ENCODE assay signal across 11 cellular contexts in genomic region chr1:156894001-156894400, GRCh38. TPM values are rescaled to one million over a fixed set of nuclear protein-coding genes. Genes with fewer than 3 reads are reported as not detected.
A peak's percentile ranks its signal among the peaks of the same experiment; 100 is the strongest.
DNase-seq lines count a peak whose midpoint lies in the region; ATAC-seq, FAIRE-seq and TF ChIP-seq lines count a peak whose summit lies in the region.
"Had no signal": no experiment of that assay in that cellular context is flagged by ENCODE, and none has a peak within 500 bp of the region (broad histone marks: within the 10 kb centered on the region; RNA-seq: fewer than 3 reads in every experiment).

No MANE protein-coding gene starts in this region.

- H3K36me3 ChIP-seq in Peyer's patch, result no peaks in the 10 kb centered on the region
- no peaks in the 10 kb centered on the region for H3K36me3 ChIP-seq in colonic mucosa
- H3K36me3 ChIP-seq in lung (ENCODE audit: control insufficient read depth in 2 of 2, insufficient read depth in 2 of 2, low read length in 2 of 2), result no peaks in the 10 kb centered on the region
- H3K36me3 ChIP-seq in testis (ENCODE audit: low read depth, missing control alignments), result no peaks in the 10 kb centered on the region

- TF ChIP-seq POLR2A in Peyer's patch (IDR thresholded peaks at IDR 0.05), result no peak
- TF ChIP-seq POLR2A in testis (IDR thresholded peaks at IDR 0.05), result no peak

- no peak for TF ChIP-seq CTCF in Peyer's patch (IDR thresholded peaks at IDR 0.05)
- no peak for TF ChIP-seq CTCF in colonic mucosa (IDR thresholded peaks at IDR 0.05)
- no peak for TF ChIP-seq CTCF in lung (IDR thresholded peaks at IDR 0.05; ENCODE audit: control extremely low read depth, extremely low read depth)
- TF ChIP-seq CTCF in testis (IDR thresholded peaks at IDR 0.05), result no peak

- H3K4me3 ChIP-seq in Peyer's patch (peak overlapping the region; percentile 8 to 48 (median 30)), colonic mucosa (peak overlapping the region; percentile 10), lung (peak overlapping the region; percentile 66), testis (peak overlapping the region; percentile 45 to 58)

- H3K27ac ChIP-seq in Peyer's patch (peak overlapping the region; percentile 52 to 81 (median 64)), colonic mucosa (no peak overlapping the region), lung (ENCODE audit: low read depth in 1 of 2, low read length in 1 of 2) (peak overlapping the region; percentile 71 to 92), testis (peak overlapping the region; percentile 73 to 90)

- no peaks in the 10 kb centered on the region for H3K9me3 ChIP-seq in Peyer's patch
- H3K9me3 ChIP-seq in colonic mucosa, result no peaks in the 10 kb centered on the region
- no peaks in the 10 kb centered on the region for H3K9me3 ChIP-seq in lung (ENCODE audit: control insufficient read depth in 2 of 2, insufficient read depth in 1 of 2, low read length in 1 of 2)
- no peaks in the 10 kb centered on the region for H3K9me3 ChIP-seq in testis

- intact Hi-C loops in colonic mucosa (cut with DNase I), result loop anchor here (5.0 kb wide), 1 partner anchor 33 kb away; no protein-coding TSS in a partner anchor
- intact Hi-C loops in testis (cut with DNase I; ENCODE audit: low total_unique reads), result no loop called here

- peak overlapping the region in 1 of 2 donors; percentile 48 for H3K9ac ChIP-seq in colonic mucosa (ENCODE audit: low read depth in 2 of 2, low read length in 2 of 2)

- ATAC-seq in lung (ENCODE audit: insufficient read depth, low FRiP score) (no peak), HG03108 (IDR thresholded peaks at IDR 0.05; ENCODE audit: unreplicated experiment) (no peak), HG03442 (IDR thresholded peaks at IDR 0.05; ENCODE audit: unreplicated experiment) (no peak)
- ATAC-seq: natural killer cell treated with Interleukin-12 subunit alpha and Interleukin-12 subunit beta and Interleukin-15 and Interleukin-18, amount 100 ng/mL, for 72 hours had no signal

- H3K4me1 ChIP-seq in Peyer's patch, result peaks cover 0 to 28% (median 4%) of the 10 kb centered on the region in 4 donors
- H3K4me1 ChIP-seq in colonic mucosa, result no peaks in the 10 kb centered on the region
- H3K4me1 ChIP-seq in lung (ENCODE audit: control insufficient read depth in 2 of 2, insufficient read depth in 2 of 2, low read length in 2 of 2), result peaks cover 0 to 10% of the 10 kb centered on the region in 2 donors
- H3K4me1 ChIP-seq in testis, result peaks cover 20% of the 10 kb centered on the region

- 20% methylated on average over 5 of the region's 5 CpGs for WGBS in lung, 2 donors
- WGBS in testis, 2 donors, result 14 to 25% methylated on average over 5 of the region's 5 CpGs

- H3K27me3 ChIP-seq in Peyer's patch (peaks cover 0 to 13% of the 10 kb centered on the region in 2 donors), colonic mucosa (peaks cover 16% of the 10 kb centered on the region), lung (ENCODE audit: control insufficient read depth, insufficient read depth) (no peaks in the 10 kb centered on the region), testis (no peaks in the 10 kb centered on the region)

- no peak for DNase-seq in Peyer's patch
- DNase-seq in colonic mucosa, result no peak
- no peak for DNase-seq in lung (ENCODE audit: low spot score)
- DNase-seq in testis, result no peak
- no peak for DNase-seq in urothelium cell line (ENCODE audit: low spot score)
- DNase-seq in NCI-H1436 treated with DMSO at 0.1 percent for 48 hours (lab: John Stamatoyannopoulos, UW), result no peak

- FAIRE-seq in urothelium cell line (lab: Jason Lieb, UNC), result no peak

RNA-seq across cellular contexts. Expression of gene PEAR1, which starts 0.5 kb away (rescaled TPM):
- total RNA-seq in Peyer's patch (10 to 100 TPM in 1 of 4 donors, 1 to 10 TPM in 3; 4.9 to 17.3 (median 7.0) TPM), colonic mucosa (1 to 10 TPM; 2.5 to 3.5 TPM), lung (10 to 100 TPM; 15.1 to 15.3 TPM), testis (10 to 100 TPM; 13.8 TPM)
- polyA plus RNA-seq in lung (10 to 100 TPM in 1 of 2 donors, 1 to 10 TPM in 1; 7.6 to 10.7 TPM), testis (ENCODE audit: insufficient read depth, low read depth, low replicate concordance) (10.5 TPM)

RNA-seq across cellular contexts. Expression of gene LRRC71, which starts 26.4 kb away (rescaled TPM):
- total RNA-seq in Peyer's patch, result not detected
- not detected for total RNA-seq in colonic mucosa
- 10 to 100 TPM in 1 of 2 donors, 1 to 10 TPM in 1; 4.9 to 17.2 TPM for total RNA-seq in lung
- 1 to 10 TPM; 3.4 to 3.5 TPM for polyA plus RNA-seq in lung
- total RNA-seq in testis, result 10 to 100 TPM; 17.5 to 23.1 TPM
- polyA plus RNA-seq in testis (ENCODE audit: insufficient read depth, low read depth, low replicate concordance), result 49.2 TPM
- total RNA-seq: activated T-helper 2 cell treated with anti-CD3 and anti-CD28 coated beads, Interferon-gamma antibody, Interleukin-2, Interleukin-4, amounts not matched to agents 10 μg/mL and 5 μg/mL and 100 μg/mL, durations not matched to agents 14 hours and 24 hours and 36 hours; M059J; natural killer cell treated with Interleukin-12 subunit alpha and Interleukin-12 subunit beta and Interleukin-15 and Interleukin-18, amount 100 ng/mL, for 72 hours had no signal

RNA-seq across cellular contexts. Expression of gene NTRK1, which starts 33.3 kb away (rescaled TPM):
- total RNA-seq in Peyer's patch (under 1 TPM in 1 of 4 donors, not detected in 3; 0.57 TPM), colonic mucosa (1 to 10 TPM in 1 of 2 donors, under 1 TPM in 1; 0.56 to 1.1 TPM), lung (under 1 TPM in 1 of 2 donors, not detected in 1; 0.61 TPM), testis (10 to 100 TPM; 14.6 to 38.8 TPM)
- polyA plus RNA-seq in lung (under 1 TPM; 0.15 to 0.24 TPM), testis (ENCODE audit: insufficient read depth, low read depth, low replicate concordance) (4.7 TPM)
- total RNA-seq: M059J had no signal

RNA-seq across cellular contexts. Expression of gene INSRR, which starts 35.1 kb away (rescaled TPM):
- total RNA-seq in Peyer's patch (not detected), colonic mucosa (not detected), lung (not detected), testis (1 to 10 TPM; 6.4 to 7.0 TPM)
- polyA plus RNA-seq in lung (not detected), testis (ENCODE audit: insufficient read depth, low read depth, low replicate concordance) (1.5 TPM)
- total RNA-seq: M059J had no signal

Comparison
In these comparisons a context has a peak if more than half of its experiments do, and no peak if none do; other contexts are left out.
1. H3K4me3 ChIP-seq: peak in every context shown above with its lines; median percentile 66 in lung; 52 in testis; 30 in Peyer's patch; 10 in colonic mucosa.
2. RNA of gene LRRC71, which starts 26.4 kb away (total RNA-seq): 17.5 to 23.1 TPM in testis and 4.9 to 17.2 TPM in lung; not detected in colonic mucosa and not detected in Peyer's patch; every median in the first group is over 4 times any median in the second.
3. RNA of gene NTRK1, which starts 33.3 kb away (total RNA-seq): 14.6 to 38.8 TPM in testis; 0.56 to 1.1 TPM in colonic mucosa, 0.61 TPM in lung and 0.57 TPM in Peyer's patch; every median in the first group is over 4 times any median in the second.